ENCODE assay signal across 17 cellular contexts in the genomic region with DNA sequence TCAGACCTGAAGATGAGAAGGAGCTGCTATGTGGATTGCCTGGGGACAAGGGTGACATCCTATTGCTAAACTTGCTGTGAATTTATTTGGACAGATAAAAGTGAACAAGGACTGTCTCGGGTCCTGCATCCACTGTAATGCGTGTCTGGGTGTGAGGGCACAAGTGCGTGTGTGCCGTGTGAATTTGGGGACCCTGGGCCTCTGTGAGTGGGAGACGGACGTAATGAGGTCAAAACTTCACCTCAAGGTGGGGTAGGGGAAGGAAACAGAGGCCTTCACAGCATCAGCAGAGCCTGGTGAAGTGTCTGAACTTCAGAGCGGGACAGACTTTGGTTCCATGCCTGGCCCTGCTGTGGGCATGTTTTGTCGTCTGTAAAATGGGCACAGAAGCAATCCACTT. TPM values are rescaled to one million over a fixed set of nuclear protein-coding genes. Genes with fewer than 3 reads are reported as not detected.
DNase-seq lines count a peak whose midpoint lies in the region; ATAC-seq, FAIRE-seq and TF ChIP-seq lines count a peak whose summit lies in the region.
"Had no signal": no experiment of that assay in that cellular context is flagged by ENCODE, and none has a peak within 500 bp of the region (broad histone marks: within the 10 kb centered on the region; RNA-seq: fewer than 3 reads in every experiment).

No MANE protein-coding gene starts in this region.

- H3K4me3 Mint-ChIP-seq in activated CD4-positive, alpha-beta T cell treated with anti-CD3 and anti-CD28 coated beads for 36 hours, result peak overlapping the region; percentile 35
- H3K4me3 Mint-ChIP-seq in T-cell, result peak overlapping the region in 2 of 3 donors; percentile 24 to 31
- peak overlapping the region; percentile 1 for H3K4me3 Mint-ChIP-seq in endothelial cell (ENCODE audit: unreplicated experiment)

- FAIRE-seq in HTR-8/SVneo (lab: Jason Lieb, UNC), result no peak

- CTCF ChIA-PET in activated CD4-positive, alpha-beta T cell treated with anti-CD3 and anti-CD28 coated beads for 36 hours (lab: Charles Lee), result interaction anchor here (0.6 to 6.4 kb wide), 4 partner anchors 10 to 1500 kb away, joined by 3 to 51 read pairs (median 26); partner anchors contain the start of gene ASB2
- CTCF ChIA-PET in T-cell (lab: Charles Lee), result interaction anchor here in 1 of 2 donors (5.2 kb wide), 1 partner anchor 22 kb away, joined by 36 read pairs; no protein-coding TSS in a partner anchor

- peaks cover 94% of the 10 kb centered on the region for H3K4me1 Mint-ChIP-seq in activated CD4-positive, alpha-beta T cell treated with anti-CD3 and anti-CD28 coated beads for 36 hours
- H3K4me1 Mint-ChIP-seq in T-cell (peaks cover 78 to 90% (median 88%) of the 10 kb centered on the region in 3 donors), endothelial cell (ENCODE audit: unreplicated experiment) (peaks cover 28% of the 10 kb centered on the region)

- POLR2A ChIA-PET in activated CD4-positive, alpha-beta T cell treated with anti-CD3 and anti-CD28 coated beads for 36 hours (lab: Charles Lee), result interaction anchor here (1.1 to 4.9 kb wide), 4 partner anchors 10 to 40 kb away, joined by 4 to 48 read pairs (median 22); no protein-coding TSS in a partner anchor
- POLR2A ChIA-PET in T-cell (lab: Charles Lee), result no interaction called here

- no peak for TF ChIP-seq CTCF in endothelial cell (IDR thresholded peaks at IDR 0.05; ENCODE audit: unreplicated experiment)

- H3K27me3 Mint-ChIP-seq in activated CD4-positive, alpha-beta T cell treated with anti-CD3 and anti-CD28 coated beads for 36 hours, result no peaks in the 10 kb centered on the region
- H3K27me3 Mint-ChIP-seq in T-cell, result no peaks in the 10 kb centered on the region
- H3K27me3 Mint-ChIP-seq in endothelial cell (ENCODE audit: unreplicated experiment), result peaks cover 7% of the 10 kb centered on the region

- peaks cover 6% of the 10 kb centered on the region for H3K9me3 Mint-ChIP-seq in activated CD4-positive, alpha-beta T cell treated with anti-CD3 and anti-CD28 coated beads for 36 hours (ENCODE audit: low read depth)
- H3K9me3 Mint-ChIP-seq in T-cell (peaks cover 0 to 7% (median 0%) of the 10 kb centered on the region in 3 donors), endothelial cell (ENCODE audit: unreplicated experiment) (no peaks in the 10 kb centered on the region)

- ATAC-seq in activated CD4-positive, alpha-beta T cell treated with anti-CD3 and anti-CD28 coated beads for 36 hours, result no peak
- no peak for ATAC-seq in T-cell (replicated peaks in 1 of 4)
- no peak for ATAC-seq in HG03025 (IDR thresholded peaks at IDR 0.05; ENCODE audit: low FRiP score, unreplicated experiment)
- ATAC-seq: heart right ventricle had no signal

- peak overlapping the region; percentile 89 for H3K27ac Mint-ChIP-seq in activated CD4-positive, alpha-beta T cell treated with anti-CD3 and anti-CD28 coated beads for 36 hours
- H3K27ac Mint-ChIP-seq in T-cell (peak overlapping the region; percentile 75 to 84), endothelial cell (ENCODE audit: unreplicated experiment) (peak overlapping the region; percentile 88)

- intact Hi-C loops in activated CD4-positive, alpha-beta T cell treated with anti-CD3 and anti-CD28 coated beads for 36 hours (cut with DNase I, micrococcal nuclease), result loop anchor here (2.0 to 10.0 kb wide), 5 partner anchors 213 to 1193 kb away; partner anchors contain the start of genes BTBD7 (in 1 of the 2), DICER1 (in 1 of the 2) and PPP4R4 (in 1 of the 2)

- peaks cover 16% of the 10 kb centered on the region for H3K36me3 Mint-ChIP-seq in activated CD4-positive, alpha-beta T cell treated with anti-CD3 and anti-CD28 coated beads for 36 hours (ENCODE audit: low read depth)
- H3K36me3 Mint-ChIP-seq in T-cell (no peaks in the 10 kb centered on the region), endothelial cell (ENCODE audit: low read depth, unreplicated experiment) (no peaks in the 10 kb centered on the region)

- DNase-seq in activated CD4-positive, alpha-beta T cell treated with anti-CD3 and anti-CD28 coated beads for 36 hours, result no peak
- no peak for DNase-seq in activated CD4-positive, alpha-beta T cell treated with anti-CD3 and anti-CD28 coated beads, Interleukin-2, amount 50 U/mL, for 4 hours
- DNase-seq in T-cell, result no peak
- no peak for DNase-seq in endothelial cell (ENCODE audit: low spot score)
- DNase-seq in stimulated activated CD8-positive, alpha-beta memory T cell treated with anti-CD3 and anti-CD28 coated beads, Interleukin-4, amount 100 ng/mL, for 48 hours, result peak; percentile 34
- DNase-seq in HTR-8/SVneo (ENCODE audit: insufficient read length, low spot score), result no peak
- DNase-seq in DMS114 treated with DMSO at 0.1 percent for 48 hours (lab: John Stamatoyannopoulos, UW; ENCODE audit: unreplicated experiment), result no peak
- DNase-seq: 8988T; cerebellar nuclear complex; heart right ventricle; KG1; NCI-H1417 treated with DMSO at 0.1 percent for 48 hours; NCI-H524 treated with DMSO at 0.1 percent for 48 hours; stimulated activated CD4-positive, alpha-beta T cell treated with anti-CD3 and anti-CD28 coated beads, Interleukin-4, amount 100 ng/mL, for 1 hour had no signal

RNA-seq across cellular contexts. Expression of gene ASB2, which starts 14.8 kb away (rescaled TPM):
- 10 to 100 TPM; 24.8 to 25.5 TPM for total RNA-seq in activated CD4-positive, alpha-beta T cell treated with anti-CD3 and anti-CD28 coated beads for 36 hours
- total RNA-seq in T-cell (1 to 10 TPM; 2.7 to 5.4 (median 3.3) TPM), endothelial cell (ENCODE audit: unreplicated experiment) (not detected)
- total RNA-seq: H4 had no signal

RNA-seq across cellular contexts. Expression of gene FAM181A, which starts 34.5 kb away (rescaled TPM):
- total RNA-seq in activated CD4-positive, alpha-beta T cell treated with anti-CD3 and anti-CD28 coated beads for 36 hours, result not detected
- not detected for total RNA-seq in T-cell
- not detected for total RNA-seq in endothelial cell (ENCODE audit: unreplicated experiment)
- total RNA-seq: H4; heart right ventricle; T-helper 2 cell treated with Interferon-gamma antibody and Interleukin-4, amounts not matched to agents 100 ng/mL and 5 ng/mL, for 36 hours had no signal

RNA-seq across cellular contexts. Expression of gene CCDC197, which starts 35.5 kb away (rescaled TPM):
- total RNA-seq in activated CD4-positive, alpha-beta T cell treated with anti-CD3 and anti-CD28 coated beads for 36 hours, result under 1 TPM; 0.34 to 0.53 TPM
- not detected for total RNA-seq in T-cell
- total RNA-seq in endothelial cell (ENCODE audit: unreplicated experiment), result not detected
- total RNA-seq: H4; T-helper 2 cell treated with Interferon-gamma antibody and Interleukin-4, amounts not matched to agents 100 ng/mL and 5 ng/mL, for 36 hours had no signal

Comparison
In these comparisons a context has a peak if more than half of its experiments do, and no peak if none do; other contexts are left out.
1. RNA of gene ASB2, which starts 14.8 kb away (total RNA-seq): 24.8 to 25.5 TPM in activated CD4-positive, alpha-beta T cell treated with anti-CD3 and anti-CD28 coated beads for 36 hours; 2.7 to 5.4 TPM in T-cell and not detected in endothelial cell (single experiment); every median in the first group is over 4 times any median in the second.
2. Peak in every context shown above with its lines, with median percentiles within 50 percentile points of each other: H3K27ac Mint-ChIP-seq and H3K4me3 Mint-ChIP-seq.